8 cellular contexts compared by ENCODE assay signal in the genomic region with DNA sequence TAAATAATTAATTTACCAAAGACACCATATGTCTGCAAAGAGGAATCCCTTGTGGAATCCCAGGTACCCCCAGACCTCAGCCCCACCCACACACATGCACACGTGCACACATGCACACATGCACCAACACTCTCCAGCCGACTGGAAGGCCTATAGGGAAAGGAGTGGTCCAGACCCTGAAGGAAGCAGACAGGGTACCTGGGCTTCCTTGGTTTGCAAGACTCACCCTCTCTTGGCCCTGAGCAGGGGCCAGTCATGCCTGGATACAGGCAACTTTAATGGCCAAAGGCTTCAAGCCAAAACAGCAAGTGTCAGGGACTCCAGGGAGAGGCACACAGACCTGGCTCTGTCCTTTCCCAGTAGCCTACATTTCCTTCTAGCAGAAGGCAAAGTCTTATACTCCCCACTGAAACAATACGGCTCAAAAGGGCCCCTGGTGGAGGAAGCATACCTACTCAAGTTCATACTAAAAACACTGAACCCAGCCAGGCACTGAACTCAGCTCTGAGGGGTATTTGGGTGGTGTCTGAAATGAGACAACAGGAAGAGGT. TPM values are rescaled to one million over a fixed set of nuclear protein-coding genes. Genes with fewer than 3 reads are reported as not detected.
DNase-seq lines count a peak whose midpoint lies in the region; ATAC-seq and TF ChIP-seq lines count a peak whose summit lies in the region.

No MANE protein-coding gene starts in this region.

- H3K9me3 ChIP-seq in BLaER1: no peaks in the 10 kb centered on the region

- peaks cover 92% of the 10 kb centered on the region for H3K36me3 ChIP-seq in BLaER1

- no peaks in the 10 kb centered on the region for H3K36me3 Mint-ChIP-seq in activated T-helper 2 cell treated with anti-CD3 and anti-CD28 coated beads, Interferon-gamma antibody, Interleukin-2, Interleukin-4, amounts not matched to agents 10 μg/mL and 5 μg/mL and 100 μg/mL, durations not matched to agents 14 hours and 24 hours and 36 hours (ENCODE audit: low read depth)
- H3K36me3 Mint-ChIP-seq in type B pancreatic cell: peaks cover 3% of the 10 kb centered on the region

- no peak for DNase-seq in activated T-helper 2 cell treated with anti-CD3 and anti-CD28 coated beads, Interferon-gamma antibody, Interleukin-2, Interleukin-4, amounts not matched to agents 10 μg/mL and 5 μg/mL and 100 μg/mL, durations not matched to agents 14 hours and 24 hours and 36 hours (ENCODE audit: low spot score)
- DNase-seq in NCI-H2171 (lab: John Stamatoyannopoulos, UW) (no peak), type B pancreatic cell (ENCODE audit: extremely low spot score, unreplicated experiment) (no peak), CD1c-positive myeloid dendritic cell (ENCODE audit: extremely low spot score) (no peak)

- no peaks in the 10 kb centered on the region for H3K9me3 Mint-ChIP-seq in activated T-helper 2 cell treated with anti-CD3 and anti-CD28 coated beads, Interferon-gamma antibody, Interleukin-2, Interleukin-4, amounts not matched to agents 10 μg/mL and 5 μg/mL and 100 μg/mL, durations not matched to agents 14 hours and 24 hours and 36 hours
- H3K9me3 Mint-ChIP-seq in type B pancreatic cell: no peaks in the 10 kb centered on the region

- H3K4me3 ChIP-seq in BLaER1: no peak overlapping the region

- no peaks in the 10 kb centered on the region for H3K27me3 ChIP-seq in BLaER1

- H4K20me1 ChIP-seq in BLaER1: peaks cover 23% of the 10 kb centered on the region; the same call in 1 of the 2 replicates

- no peak overlapping the region for H3K27ac ChIP-seq in BLaER1

- H3K4me2 ChIP-seq in BLaER1: peak overlapping the region; percentile 13; the same call in 1 of the 2 replicates

- no peak for TF ChIP-seq CTCF in type B pancreatic cell (conservative IDR thresholded peaks at IDR 0.05)

- no peak overlapping the region for H3K4me3 Mint-ChIP-seq in activated T-helper 2 cell treated with anti-CD3 and anti-CD28 coated beads, Interferon-gamma antibody, Interleukin-2, Interleukin-4, amounts not matched to agents 10 μg/mL and 5 μg/mL and 100 μg/mL, durations not matched to agents 14 hours and 24 hours and 36 hours (ENCODE audit: low read depth)
- no peak overlapping the region for H3K4me3 Mint-ChIP-seq in type B pancreatic cell

- H3K27me3 Mint-ChIP-seq in activated T-helper 2 cell treated with anti-CD3 and anti-CD28 coated beads, Interferon-gamma antibody, Interleukin-2, Interleukin-4, amounts not matched to agents 10 μg/mL and 5 μg/mL and 100 μg/mL, durations not matched to agents 14 hours and 24 hours and 36 hours (ENCODE audit: low read depth): no peaks in the 10 kb centered on the region
- no peaks in the 10 kb centered on the region for H3K27me3 Mint-ChIP-seq in type B pancreatic cell

- intact Hi-C loops in activated T-helper 2 cell treated with anti-CD3 and anti-CD28 coated beads, Interferon-gamma antibody, Interleukin-2, Interleukin-4, amounts not matched to agents 10 μg/mL and 5 μg/mL and 100 μg/mL, durations not matched to agents 14 hours and 24 hours and 36 hours (cut with micrococcal nuclease): loop anchor here (2.0 to 5.0 kb wide), 2 partner anchors 112 to 273 kb away; no protein-coding TSS in a partner anchor

- H3K9ac ChIP-seq in BLaER1: no peak overlapping the region

- H3K4me1 ChIP-seq in BLaER1: peaks cover 16% of the 10 kb centered on the region

- H3K27ac Mint-ChIP-seq in activated T-helper 2 cell treated with anti-CD3 and anti-CD28 coated beads, Interferon-gamma antibody, Interleukin-2, Interleukin-4, amounts not matched to agents 10 μg/mL and 5 μg/mL and 100 μg/mL, durations not matched to agents 14 hours and 24 hours and 36 hours: peak overlapping the region; percentile 51
- H3K27ac Mint-ChIP-seq in type B pancreatic cell: no peak overlapping the region

- H3K4me1 Mint-ChIP-seq in activated T-helper 2 cell treated with anti-CD3 and anti-CD28 coated beads, Interferon-gamma antibody, Interleukin-2, Interleukin-4, amounts not matched to agents 10 μg/mL and 5 μg/mL and 100 μg/mL, durations not matched to agents 14 hours and 24 hours and 36 hours (ENCODE audit: low read depth): peaks cover 16% of the 10 kb centered on the region
- H3K4me1 Mint-ChIP-seq in type B pancreatic cell (ENCODE audit: unreplicated experiment): peaks cover 13% of the 10 kb centered on the region

- ATAC-seq in GM18909 (IDR thresholded peaks at IDR 0.05; ENCODE audit: poor library complexity, unreplicated experiment): peak; percentile 38
- peak; percentile 41 for ATAC-seq in HG02973 (IDR thresholded peaks at IDR 0.05; ENCODE audit: unreplicated experiment)
- ATAC-seq in GM21367 (IDR thresholded peaks at IDR 0.05; ENCODE audit: unreplicated experiment): no peak

RNA-seq across cellular contexts. Expression of a gene that starts 8.8 kb away (rescaled TPM):
- 13.4 and 13.7 TPM in 2 replicates for total RNA-seq in activated T-helper 2 cell treated with anti-CD3 and anti-CD28 coated beads, Interferon-gamma antibody, Interleukin-2, Interleukin-4, amounts not matched to agents 10 μg/mL and 5 μg/mL and 100 μg/mL, durations not matched to agents 14 hours and 24 hours and 36 hours
- total RNA-seq in type B pancreatic cell (ENCODE audit: low replicate concordance): 82.0 and 162 TPM in 2 replicates

RNA-seq across cellular contexts. Expression of a gene that starts 9.0 kb away (rescaled TPM):
- 68.1 and 71.4 TPM in 2 replicates for total RNA-seq in activated T-helper 2 cell treated with anti-CD3 and anti-CD28 coated beads, Interferon-gamma antibody, Interleukin-2, Interleukin-4, amounts not matched to agents 10 μg/mL and 5 μg/mL and 100 μg/mL, durations not matched to agents 14 hours and 24 hours and 36 hours
- total RNA-seq in type B pancreatic cell (ENCODE audit: low replicate concordance): 3.2 and 10.4 TPM in 2 replicates
